Comparison of ENCODE assay signal across 19 cellular contexts in genomic region chr13:31918707-31919106, GRCh38.
"Had no signal": no experiment of that assay in that cellular context is flagged by ENCODE, and none has a peak within 500 bp of the region (broad histone marks: within the 10 kb centered on the region; RNA-seq: fewer than 3 reads in every experiment).

No MANE protein-coding gene starts in this region.

- DNase-seq: Karpas-422, KG1, MM.1S, NCI-H1092 treated with DMSO at 0.1 percent for 48 hours, NCI-H1436, NCI-H187, NCI-H2029, NCI-H2081 treated with DMSO at 0.1 percent for 48 hours, NCI-H2171, NCI-H226, NCI-H446, NCI-H510A, NCI-H524 treated with DMSO at 0.1 percent for 48 hours, NCI-H69, NCI-H774, RPMI8226, SHP77, SK-N-SH, SW 1271 had no signal

- H3K9me3 ChIP-seq: SK-N-SH had no signal
